In the genomic region with DNA sequence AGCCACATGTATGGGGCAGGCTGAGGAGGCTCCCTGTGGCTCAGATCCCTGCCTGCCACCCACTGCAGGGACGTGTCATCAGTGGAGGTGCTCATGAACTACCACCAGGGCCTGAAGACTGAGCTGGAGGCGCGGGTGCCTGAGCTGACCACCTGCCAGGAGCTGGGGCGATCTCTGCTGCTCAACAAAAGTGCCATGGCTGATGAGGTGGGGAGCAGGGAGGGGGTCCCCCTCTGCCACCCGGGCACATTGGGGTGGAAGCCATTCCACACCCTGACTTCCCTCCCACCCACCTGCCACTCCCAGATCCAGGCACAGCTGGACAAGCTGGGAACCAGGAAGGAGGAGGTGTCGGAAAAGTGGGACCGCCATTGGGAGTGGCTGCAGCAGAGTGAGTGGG, we compare ENCODE assay signal across 28 cellular contexts.
"Had no signal": no experiment of that assay in that cellular context is flagged by ENCODE, and none has a peak within 500 bp of the region (broad histone marks: within the 10 kb centered on the region; RNA-seq: fewer than 3 reads in every experiment).

No MANE protein-coding gene starts in this region.

- ATAC-seq: left cardiac atrium; left lobe of liver; left ventricle myocardium superior; lower lobe of right lung; naive thymus-derived CD8-positive, alpha-beta T cell; right lobe of liver; stimulated activated memory B cell treated with anti-CD40 and anti-IgM and Interleukin-4, amounts not matched to agents 10 μg/mL and 1 μg/mL and 100 μg/mL, for 72 hours; stimulated activated naive CD8-positive, alpha-beta T cell treated with anti-CD3 and anti-CD28 coated beads, Interleukin-15, amount 100 ng/mL, for 72 hours had no signal

- H3K27ac ChIP-seq: hepatocyte, lower lobe of right lung, neutrophil, ovary, right atrium auricular region, right lobe of liver, tibial nerve, uterus had no signal

- H3K79me2 ChIP-seq: hepatocyte had no signal

- H3K4me3 Mint-ChIP-seq: naive thymus-derived CD8-positive, alpha-beta T cell; nephron; neural crest cell; stimulated activated memory B cell treated with anti-CD40 and anti-IgM and Interleukin-4, amounts not matched to agents 10 μg/mL and 1 μg/mL and 100 μg/mL, for 72 hours; stimulated activated naive CD8-positive, alpha-beta T cell treated with anti-CD3 and anti-CD28 coated beads, Interleukin-15, amount 100 ng/mL, for 72 hours; type B pancreatic cell had no signal

- H3K36me3 ChIP-seq: lower lobe of right lung, neutrophil, ovary, right atrium auricular region, right lobe of liver, uterus had no signal

- H3K27me3 ChIP-seq: ovary, uterus had no signal

- H3K36me3 Mint-ChIP-seq: stimulated activated memory B cell treated with anti-CD40 and anti-IgM and Interleukin-4, amounts not matched to agents 10 μg/mL and 1 μg/mL and 100 μg/mL, for 72 hours; type B pancreatic cell had no signal

- H2AFZ ChIP-seq: hepatocyte had no signal

- H3K9me3 Mint-ChIP-seq: naive thymus-derived CD8-positive, alpha-beta T cell; nephron; neural crest cell; stimulated activated memory B cell treated with anti-CD40 and anti-IgM and Interleukin-4, amounts not matched to agents 10 μg/mL and 1 μg/mL and 100 μg/mL, for 72 hours; stimulated activated naive CD8-positive, alpha-beta T cell treated with anti-CD3 and anti-CD28 coated beads, Interleukin-15, amount 100 ng/mL, for 72 hours; type B pancreatic cell had no signal

- H3K27ac Mint-ChIP-seq: naive thymus-derived CD8-positive, alpha-beta T cell; nephron; progenitor cell of endocrine pancreas; stimulated activated memory B cell treated with anti-CD40 and anti-IgM and Interleukin-4, amounts not matched to agents 10 μg/mL and 1 μg/mL and 100 μg/mL, for 72 hours; type B pancreatic cell had no signal

- DNase-seq: islet precursor cell; kidney glomerular epithelial cell; left cardiac atrium; left ventricle myocardium superior; lower lobe of right lung; mammary epithelial cell; mesenchymal stem cell; naive thymus-derived CD8-positive, alpha-beta T cell; ovary; right lobe of liver; stimulated activated CD4-positive, alpha-beta T cell treated with anti-CD3 and anti-CD28 coated beads, Interleukin-1b, Interleukin-23, amount 100 ng/mL, for 48 hours; stimulated activated CD4-positive, alpha-beta T cell treated with anti-CD3 and anti-CD28 coated beads, Interleukin-2, amount 100 ng/mL, for 48 hours; stimulated activated CD4-positive, alpha-beta T cell treated with anti-CD3 and anti-CD28 coated beads, Interleukin-4, amount 100 ng/mL, for 4 hours; stimulated activated CD8-positive, alpha-beta memory T cell treated with anti-CD3 and anti-CD28 coated beads, Interleukin-4, amount 100 ng/mL, for 48 hours; stimulated activated naive CD4-positive, alpha-beta T cell treated with Interleukin-2 at 50 U/mL for 16 hours; stimulated activated naive CD8-positive, alpha-beta T cell treated with anti-CD3 and anti-CD28 coated beads, Interleukin-15, amount 100 ng/mL, for 72 hours; uterus had no signal

- H3K9me3 ChIP-seq: lower lobe of right lung, neutrophil, ovary, right atrium auricular region, right lobe of liver, tibial nerve, uterus had no signal

- H3K4me3 ChIP-seq: hepatocyte, lower lobe of right lung, ovary, right atrium auricular region, right lobe of liver, smooth muscle cell, tibial nerve, uterus had no signal

- H3K4me2 ChIP-seq: hepatocyte, smooth muscle cell had no signal
